ENCODE assay signal across 14 cellular contexts in genomic region chr2:125553768-125554167, GRCh38.
A peak's percentile ranks its signal among the peaks of the same experiment; 100 is the strongest.
DNase-seq lines count a peak whose midpoint lies in the region; ATAC-seq and TF ChIP-seq lines count a peak whose summit lies in the region.
"Had no signal": no experiment of that assay in that cellular context is flagged by ENCODE, and none has a peak within 500 bp of the region (broad histone marks: within the 10 kb centered on the region; RNA-seq: fewer than 3 reads in every experiment).

No MANE protein-coding gene starts in this region.

- CTCF ChIA-PET in A673 (lab: Charles Lee), result no interaction called here

- no peaks in the 10 kb centered on the region for H3K27me3 ChIP-seq in A673 (replicated peaks; ENCODE audit: insufficient read depth, low read depth, low read length, poor library complexity)
- H3K27me3 ChIP-seq: BLaER1 treated with 17β-estradiol and CSF1 and Interleukin-3, amounts not matched to agents 10 nM and 100 nM had no signal

- no peak for TF ChIP-seq CTCF in A673 (conservative IDR thresholded peaks at IDR 0.05; ENCODE audit: low read depth, low read length)
- TF ChIP-seq CTCF in retinal pigment epithelial cell (conservative IDR thresholded peaks at IDR 0.05; ENCODE audit: low read depth, low read length), result no peak

- H3K4me3 ChIP-seq in A673 (ENCODE audit: low read depth, low read length, poor library complexity, severe bottlenecking) (no peak overlapping the region), retinal pigment epithelial cell (ENCODE audit: low read length) (no peak overlapping the region)
- H3K4me3 ChIP-seq: BLaER1 treated with 17β-estradiol and CSF1 and Interleukin-3, amounts not matched to agents 10 nM and 100 nM; GM23248; HAP-1 had no signal

- H3K27ac ChIP-seq in A673 (ENCODE audit: low read depth, low read length, poor library complexity, severe bottlenecking), result no peak overlapping the region
- H3K27ac ChIP-seq: BLaER1 treated with 17β-estradiol and CSF1 and Interleukin-3, amounts not matched to agents 10 nM and 100 nM; GM23248 had no signal

- BruUV-seq in A673 (replicated peaks; lab: Mats Ljungman, UMichigan), result no TSS peak

- no peaks in the 10 kb centered on the region for H3K36me3 ChIP-seq in A673 (ENCODE audit: insufficient read depth, low read length, poor library complexity, severe bottlenecking)
- H3K36me3 ChIP-seq: BLaER1 treated with 17β-estradiol and CSF1 and Interleukin-3, amounts not matched to agents 10 nM and 100 nM; HAP-1 had no signal

- peak; percentile 6 for DNase-seq in A673 (ENCODE audit: low spot score)
- DNase-seq in NCI-H524 (lab: John Stamatoyannopoulos, UW), result peak; percentile 52 to 86
- DNase-seq in SK-N-DZ (ENCODE audit: low spot score), result peak; percentile 65
- DNase-seq in retinal pigment epithelial cell (ENCODE audit: low read depth), result peak; percentile 15
- no peak for DNase-seq in NCI-H2227 treated with DMSO at 0.1 percent for 48 hours (lab: John Stamatoyannopoulos, UW)
- DNase-seq: 8988T; Calu3; CD8-positive, alpha-beta T cell; GM23248 had no signal

- POLR2A ChIA-PET in A673 (lab: Charles Lee; ENCODE audit: low non-redundant PET), result no interaction called here

- no peaks in the 10 kb centered on the region for H3K9me3 ChIP-seq in A673 (ENCODE audit: low read depth, low read length, poor library complexity, severe bottlenecking)
- H3K9me3 ChIP-seq: BLaER1 treated with 17β-estradiol and CSF1 and Interleukin-3, amounts not matched to agents 10 nM and 100 nM; HAP-1 had no signal

- H3K4me1 ChIP-seq in A673 (ENCODE audit: insufficient read depth, low read length, poor library complexity, severe bottlenecking), result no peaks in the 10 kb centered on the region
- H3K4me1 ChIP-seq: HAP-1 had no signal

- intact Hi-C loops in A673 (cut with micrococcal nuclease; ENCODE audit: unreplicated experiment), result no loop called here

- ATAC-seq in HG02571 (IDR thresholded peaks at IDR 0.05; ENCODE audit: unreplicated experiment) (no peak), GM19467 (IDR thresholded peaks at IDR 0.05; ENCODE audit: unreplicated experiment) (no peak)
- ATAC-seq: CD8-positive, alpha-beta T cell; HepG2 had no signal
